Comparison of ENCODE assay signal across 16 cellular contexts in genomic region chr4:71259911-71260331, GRCh38.
DNase-seq lines count a peak whose midpoint lies in the region; ATAC-seq, FAIRE-seq and TF ChIP-seq lines count a peak whose summit lies in the region.
"Had no signal": no experiment of that assay in that cellular context is flagged by ENCODE, and none has a peak within 500 bp of the region (broad histone marks: within the 10 kb centered on the region; RNA-seq: fewer than 3 reads in every experiment).

No MANE protein-coding gene starts in this region.

- POLR2A ChIA-PET in IMR-90 (lab: Charles Lee; ENCODE audit: unreplicated experiment) (interaction anchor here (1.2 kb wide), 1 partner anchor 8 kb away, joined by 3 read pairs; no protein-coding TSS in a partner anchor), WTC11 (lab: Charles Lee) (no interaction called here)

- no peak overlapping the region for H2AFZ ChIP-seq in IMR-90 (replicated peaks; ENCODE audit: low read length, poor library complexity)
- no peak overlapping the region for H2AFZ ChIP-seq in astrocyte (ENCODE audit: low read depth, low read length)

- H3K36me3 Mint-ChIP-seq in astrocyte (ENCODE audit: low read depth, unreplicated experiment), result no peaks in the 10 kb centered on the region
- no peaks in the 10 kb centered on the region for H3K36me3 Mint-ChIP-seq in WTC11
- H3K36me3 Mint-ChIP-seq: CD8-positive, alpha-beta T cell had no signal

- peaks cover 24% of the 10 kb centered on the region for H3K4me1 ChIP-seq in IMR-90 (ENCODE audit: control insufficient read depth, insufficient read depth, low read length)
- H3K4me1 ChIP-seq in astrocyte (ENCODE audit: insufficient read depth, low read length), result peaks cover 10% of the 10 kb centered on the region
- peaks cover 26% of the 10 kb centered on the region for H3K4me1 ChIP-seq in psoas muscle
- H3K4me1 ChIP-seq in stomach, result peaks cover 5 to 29% (median 10%) of the 10 kb centered on the region in 4 donors

- ATAC-seq in IMR-90 (ENCODE audit: low read depth) (no peak), Right ventricle myocardium superior (ENCODE audit: poor library complexity) (peak; percentile 54), psoas muscle (peak in 2 of 4 donors; percentile 8 to 28), WTC11 (no peak)
- ATAC-seq: CD8-positive, alpha-beta T cell had no signal

- TF ChIP-seq CTCF in IMR-90 (conservative IDR thresholded peaks at IDR 0.05; ENCODE audit: low read depth, low read length) (no peak), astrocyte (IDR thresholded peaks at IDR 0.05; ENCODE audit: insufficient read depth, low read depth, low read length) (no peak), psoas muscle (IDR thresholded peaks at IDR 0.05) (no peak), WTC11 (IDR thresholded peaks at IDR 0.05) (no peak), stomach (IDR thresholded peaks at IDR 0.05) (no peak)

- 100% methylated on average over 1 of the region's 3 CpGs; no CpG with 5 or more reads in 1 of the 2 experiments for WGBS in IMR-90 (ENCODE audit: extremely low coverage in 2 of 2, insufficient read length in 1 of 2), 2 experiments
- whole genome bisulfite sequencing in psoas muscle, 3 donors, result 48 to 73% (median 54%) methylated on average over 3 of the region's 3 CpGs
- 66 to 76% (median 73%) methylated on average over 3 of the region's 3 CpGs for WGBS in stomach, 5 donors

- FAIRE-seq in astrocyte (lab: Jason Lieb, UNC), result no peak

- TF ChIP-seq RAD21 in IMR-90 (IDR thresholded peaks at IDR 0.05; ENCODE audit: low read length), result no peak

- H3K27me3 Mint-ChIP-seq in astrocyte (ENCODE audit: low read depth, unreplicated experiment), result no peaks in the 10 kb centered on the region
- no peaks in the 10 kb centered on the region for H3K27me3 Mint-ChIP-seq in WTC11 (ENCODE audit: low read depth)

- CTCF ChIA-PET in IMR-90 (lab: Yijun Ruan, JAX) (interaction anchor here (0.6 kb wide), 1 partner anchor 521 kb away, joined by 3 read pairs; no protein-coding TSS in a partner anchor), WTC11 (lab: Charles Lee) (no interaction called here)

- H3K4me2 ChIP-seq in IMR-90 (ENCODE audit: low read depth, low read length) (no peak overlapping the region; the same call in 1 of the 2 replicates), astrocyte (ENCODE audit: low read length) (no peak overlapping the region)

- H3K27me3 ChIP-seq in IMR-90 (ENCODE audit: control insufficient read depth, insufficient read depth, low read length) (no peaks in the 10 kb centered on the region), astrocyte (ENCODE audit: insufficient read depth, low read length) (no peaks in the 10 kb centered on the region), psoas muscle (ENCODE audit: insufficient read depth in 3 of 3, low read length in 2 of 3) (no peaks in the 10 kb centered on the region), stomach (no peaks in the 10 kb centered on the region)
- H3K27me3 ChIP-seq: esophagus muscularis mucosa had no signal

- H3K9me3 ChIP-seq in IMR-90 (ENCODE audit: control insufficient read depth, insufficient read depth, low read length), result no peaks in the 10 kb centered on the region
- no peaks in the 10 kb centered on the region for H3K9me3 ChIP-seq in astrocyte (ENCODE audit: insufficient read depth, low read depth, low read length)
- no peaks in the 10 kb centered on the region for H3K9me3 ChIP-seq in psoas muscle
- no peaks in the 10 kb centered on the region for H3K9me3 ChIP-seq in stomach
- H3K9me3 ChIP-seq: esophagus muscularis mucosa had no signal

- 0 out of 3 replicates have a peak overlapping the region, but pooled peaks have one; percentile 49 for H2BK15ac ChIP-seq in IMR-90 (ENCODE audit: low read depth, low read length)

- H3K4me3 ChIP-seq in IMR-90 (ENCODE audit: insufficient read depth, low read depth, low read length), result no peak overlapping the region
- no peak overlapping the region for H3K4me3 ChIP-seq in astrocyte (ENCODE audit: insufficient read depth, low read depth, low read length)
- no peak overlapping the region for H3K4me3 ChIP-seq in psoas muscle
- no peak overlapping the region for H3K4me3 ChIP-seq in stomach
- H3K4me3 ChIP-seq: esophagus muscularis mucosa had no signal

- peak overlapping the region in 1 of 2 experiments; percentile 24; a peak in 2 of 4 replicates for H4K8ac ChIP-seq in IMR-90 (ENCODE audit: low read depth in 2 of 2, low read length in 2 of 2)

- no peak overlapping the region for H2BK20ac ChIP-seq in IMR-90 (ENCODE audit: low read depth, low read length)

- no peak overlapping the region for H3K9ac ChIP-seq in IMR-90 (ENCODE audit: low read depth, low read length)
- no peak overlapping the region for H3K9ac ChIP-seq in astrocyte (ENCODE audit: low read length)

- dilution Hi-C loops in IMR-90 (cut with HindIII; ENCODE audit: low sequenced_read_pairs, unreplicated experiment), result no loop called here

- intact Hi-C loops in IMR-90 (cut with micrococcal nuclease) (no loop called here), Right ventricle myocardium superior (cut with DNase I) (no loop called here), psoas muscle (cut with DNase I) (no loop called here), posterior cingulate gyrus (cut with DNase I) (no loop called here), stomach (cut with DNase I; ENCODE audit: low total_unique reads) (no loop called here)

- H3K18ac ChIP-seq in IMR-90 (ENCODE audit: low read depth, low read length), result peak overlapping the region; percentile 61

- H3K9me1 ChIP-seq in IMR-90 (ENCODE audit: insufficient read depth, low read length), result peaks cover 23% of the 10 kb centered on the region

- H2BK120ac ChIP-seq in IMR-90 (ENCODE audit: low read depth, low read length), result no peak overlapping the region; the same call in 1 of the 2 replicates

- no peaks in the 10 kb centered on the region; the same call in 1 of the 2 replicates for H4K20me1 ChIP-seq in IMR-90 (ENCODE audit: insufficient read depth, low read length)
- no peaks in the 10 kb centered on the region for H4K20me1 ChIP-seq in astrocyte (ENCODE audit: insufficient read depth, low read length)

- H3K27ac Mint-ChIP-seq in astrocyte (ENCODE audit: unreplicated experiment), result no peak overlapping the region
- H3K27ac Mint-ChIP-seq in WTC11, result no peak overlapping the region
- H3K27ac Mint-ChIP-seq: CD8-positive, alpha-beta T cell had no signal

- H3K23ac ChIP-seq in IMR-90 (ENCODE audit: low read depth, low read length), result peak overlapping the region; percentile 74

- no peak overlapping the region for H2AK9ac ChIP-seq in IMR-90 (replicated peaks; ENCODE audit: low read depth, low read length, poor library complexity)

- H3K4me3 Mint-ChIP-seq in astrocyte (ENCODE audit: unreplicated experiment), result no peak overlapping the region
- no peak overlapping the region for H3K4me3 Mint-ChIP-seq in WTC11
- H3K4me3 Mint-ChIP-seq: CD8-positive, alpha-beta T cell had no signal

- H3K9me3 Mint-ChIP-seq in astrocyte (ENCODE audit: unreplicated experiment), result no peaks in the 10 kb centered on the region
- no peaks in the 10 kb centered on the region for H3K9me3 Mint-ChIP-seq in WTC11
- H3K9me3 Mint-ChIP-seq: CD8-positive, alpha-beta T cell had no signal

- no peaks in the 10 kb centered on the region for H3K79me2 ChIP-seq in astrocyte (ENCODE audit: insufficient read depth, low read length)

- H3K4me1 Mint-ChIP-seq in astrocyte (ENCODE audit: low read depth, unreplicated experiment) (peaks cover 17% of the 10 kb centered on the region), WTC11 (peaks cover 14% of the 10 kb centered on the region)

- peaks cover 22% of the 10 kb centered on the region for H3K36me3 ChIP-seq in IMR-90 (ENCODE audit: control insufficient read depth, insufficient read depth, low read length)
- no peaks in the 10 kb centered on the region for H3K36me3 ChIP-seq in astrocyte (ENCODE audit: insufficient read depth, low read length)
- no peaks in the 10 kb centered on the region for H3K36me3 ChIP-seq in psoas muscle (ENCODE audit: insufficient read depth in 1 of 2, low read depth in 1 of 2)
- H3K36me3 ChIP-seq in stomach, result peaks cover 0 to 9% (median 0%) of the 10 kb centered on the region in 4 donors
- H3K36me3 ChIP-seq: esophagus muscularis mucosa had no signal

- in situ Hi-C loops in IMR-90 (cut with MboI; ENCODE audit: low sequenced_read_pairs), result no loop called here

- TF ChIP-seq POLR2A in IMR-90 (IDR thresholded peaks at IDR 0.05; ENCODE audit: low read depth, low read length), result no peak
- no peak for TF ChIP-seq POLR2A in stomach (IDR thresholded peaks at IDR 0.05)

- no TSS peak for BruUV-seq in IMR-90 (replicated peaks; lab: Mats Ljungman, UMichigan)

- peaks cover 50 to 67% of the 10 kb centered on the region in 2 experiments for H3K79me1 ChIP-seq in IMR-90 (ENCODE audit: low read depth in 1 of 2, low read length in 2 of 2)

- H3K27ac ChIP-seq in IMR-90 (ENCODE audit: insufficient read depth, low read length) (no peak overlapping the region), astrocyte (ENCODE audit: low read depth, low read length) (no peak overlapping the region), psoas muscle (peak overlapping the region; percentile 14), stomach (peak overlapping the region in 1 of 5 donors; percentile 28)
- H3K27ac ChIP-seq: esophagus muscularis mucosa had no signal

- TF ChIP-seq EP300 in stomach (IDR thresholded peaks at IDR 0.05), result no peak

- H4K5ac ChIP-seq in IMR-90 (ENCODE audit: low read depth, low read length), result peak overlapping the region; percentile 49

- peak overlapping the region; percentile 76; the same call in 1 of the 2 replicates for H2AK5ac ChIP-seq in IMR-90 (ENCODE audit: low read depth, low read length)

- peak overlapping the region; percentile 14; the same call in 1 of the 2 replicates for H3K4ac ChIP-seq in IMR-90 (ENCODE audit: low read depth, low read length)

- peak overlapping the region; percentile 55 for H4K91ac ChIP-seq in IMR-90 (ENCODE audit: insufficient read depth, low read depth, low read length)

- H3K56ac ChIP-seq in IMR-90 (ENCODE audit: extremely low read depth, insufficient read depth, low read length), result no peak overlapping the region

- DNase-seq in IMR-90, result no peak
- peak; percentile 27 for DNase-seq in astrocyte (ENCODE audit: low read depth)
- no peak for DNase-seq in Right ventricle myocardium superior
- DNase-seq in psoas muscle, result no peak
- DNase-seq in posterior cingulate gyrus, result no peak
- no peak for DNase-seq in WTC11 (ENCODE audit: low spot score)
- DNase-seq in stomach, result no peak
- DNase-seq in NAMALWA (ENCODE audit: low spot score), result no peak
- DNase-seq: activated CD4-positive, alpha-beta T cell treated with anti-CD3 and anti-CD28 coated beads, Interleukin-2, amount 50 U/mL, for 48 hours; activated naive CD4-positive, alpha-beta T cell; CD8-positive, alpha-beta T cell; islet precursor cell; NCI-H1694; stimulated activated CD4-positive, alpha-beta T cell treated with anti-CD3 and anti-CD28 coated beads, Interleukin-2, amount 100 ng/mL, for 48 hours; stimulated activated naive CD4-positive, alpha-beta T cell treated with Interleukin-2 at 50 U/mL for 16 hours had no signal

- no peak overlapping the region; the same call in 1 of the 2 replicates for H3K14ac ChIP-seq in IMR-90 (replicated peaks; ENCODE audit: low read depth, low read length)

- no peak overlapping the region for H2BK5ac ChIP-seq in IMR-90 (ENCODE audit: low read depth, low read length, poor library complexity, severe bottlenecking)

TF ChIP-seq in WTC11, 78 proteins besides CTCF, POLR2A, EP300 and RAD21 (continues in another document):
- TF ChIP-seq JUN (CRISPR knock-in tag; IDR thresholded peaks at IDR 0.05), result no peak
- TF ChIP-seq HMGA2 (CRISPR knock-in tag; IDR thresholded peaks at IDR 0.05), result no peak
